Comparison of ENCODE assay signal across 9 cellular contexts in genomic region chr15:99485153-99485947, GRCh38.
DNase-seq lines count a peak whose midpoint lies in the region; ATAC-seq and TF ChIP-seq lines count a peak whose summit lies in the region.
"Had no signal": no experiment of that assay in that cellular context is flagged by ENCODE, and none has a peak within 500 bp of the region (broad histone marks: within the 10 kb centered on the region; RNA-seq: fewer than 3 reads in every experiment).

No MANE protein-coding gene starts in this region.

- H2BK5ac ChIP-seq in mesendoderm (ENCODE audit: low read length): no peak overlapping the region

- peaks cover 5% of the 10 kb centered on the region for H3K27me3 Mint-ChIP-seq in brain

- intact Hi-C loops in Right ventricle myocardium inferior (cut with DNase I) (loop anchor here (5.0 kb wide), 1 partner anchor 33 kb away; no protein-coding TSS in a partner anchor), cardiac septum (cut with DNase I) (no loop called here)

- no peak overlapping the region for H3K9ac ChIP-seq in mesendoderm (ENCODE audit: low read length)

- H3K4me1 ChIP-seq in mesendoderm (ENCODE audit: control insufficient read depth, low read depth, low read length): peaks cover 16% of the 10 kb centered on the region

- no peaks in the 10 kb centered on the region for H3K79me1 ChIP-seq in mesendoderm (ENCODE audit: low read length)

- peak; percentile 32 for ATAC-seq in Right ventricle myocardium inferior
- ATAC-seq in activated CD4-positive, CD25-positive, alpha-beta regulatory T cell treated with anti-CD3 and anti-CD28 coated beads, Interleukin-2, amount 50 U/mL, for 24 hours: no peak

- H3K79me2 ChIP-seq in mesendoderm (ENCODE audit: control insufficient read depth, insufficient read depth, low read length): no peaks in the 10 kb centered on the region

- no CpG with 5 or more reads among the region's 11 CpGs for WGBS in mesendoderm (ENCODE audit: extremely low coverage, insufficient coverage, low lambda C conversion rate)

- peaks cover 28% of the 10 kb centered on the region for H3K4me1 Mint-ChIP-seq in brain

- H3K36me3 ChIP-seq in mesendoderm (ENCODE audit: control insufficient read depth, insufficient read depth, low read length): no peaks in the 10 kb centered on the region

- no peaks in the 10 kb centered on the region for H3K36me3 Mint-ChIP-seq in brain

- H2BK120ac ChIP-seq in mesendoderm (ENCODE audit: low read depth, low read length): no peak overlapping the region

- H3K4me3 ChIP-seq in mesendoderm (ENCODE audit: low read length): no peak overlapping the region

- DNase-seq in Right ventricle myocardium inferior (ENCODE audit: missing footprints) (no peak), cardiac septum (ENCODE audit: low spot score) (no peak), mesendoderm (peak; percentile 45), NAMALWA (ENCODE audit: low spot score) (no peak), anterior cingulate cortex (lab: John Stamatoyannopoulos, UW) (no peak)
- DNase-seq in central memory CD4-positive, alpha-beta T cell: no peak
- DNase-seq: NCI-H345 had no signal

- no peak overlapping the region for H4K8ac ChIP-seq in mesendoderm (ENCODE audit: low read depth, low read length)

- no peak overlapping the region for H2AK5ac ChIP-seq in mesendoderm (ENCODE audit: low read length)

- H3K27me3 ChIP-seq in mesendoderm (ENCODE audit: insufficient read depth, low read length, poor library complexity): no peaks in the 10 kb centered on the region

- peaks cover 3 to 12% (median 7%) of the 10 kb centered on the region in 5 experiments for H3K9me3 Mint-ChIP-seq in brain

- H4K5ac ChIP-seq in mesendoderm (ENCODE audit: low read length): no peak overlapping the region

- H3K27ac Mint-ChIP-seq in brain: peak overlapping the region in 2 of 5 experiments; percentile 3 to 23

- no peak overlapping the region for H3K18ac ChIP-seq in mesendoderm (ENCODE audit: low read length)

- H3K27ac ChIP-seq in mesendoderm (ENCODE audit: low read depth, low read length): no peak overlapping the region

- H3K56ac ChIP-seq in mesendoderm (ENCODE audit: low read length): peak overlapping the region; percentile 72

- H3K4me2 ChIP-seq in mesendoderm (ENCODE audit: low read length): no peak overlapping the region

- H3K4me3 Mint-ChIP-seq in brain: peak overlapping the region in 4 of 5 experiments; percentile 48 to 65 (median 58)

- no peak overlapping the region for H3K23ac ChIP-seq in mesendoderm (ENCODE audit: low read length)

- H3K4ac ChIP-seq in mesendoderm (ENCODE audit: low read depth, low read length): no peak overlapping the region

- no peak overlapping the region for H2BK15ac ChIP-seq in mesendoderm (replicated peaks; ENCODE audit: low read depth)

- no peak for TF ChIP-seq CTCF in brain (conservative IDR thresholded peaks at IDR 0.05)
